Comparison of ENCODE assay signal across 18 cellular contexts in the genomic region with DNA sequence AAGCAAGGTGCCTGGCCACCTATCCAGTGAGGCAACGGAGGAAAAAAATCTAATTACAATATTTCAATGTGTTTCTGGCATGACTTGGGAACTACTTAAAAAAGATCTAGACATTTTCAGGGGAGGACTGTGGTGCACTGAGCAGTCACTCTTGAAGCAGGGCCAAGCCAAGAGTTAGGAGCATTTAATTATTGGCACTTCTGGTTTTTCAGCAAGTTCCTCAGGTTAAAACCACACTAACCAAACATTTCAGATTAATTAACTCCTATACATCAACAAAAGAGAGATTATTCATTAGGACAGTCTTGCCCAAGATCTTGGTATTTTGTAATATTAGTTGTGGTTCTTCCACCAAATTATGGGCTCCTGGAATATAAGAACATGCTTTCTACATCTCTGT. TPM values are rescaled to one million over a fixed set of nuclear protein-coding genes. Genes with fewer than 3 reads are reported as not detected.
DNase-seq lines count a peak whose midpoint lies in the region; ATAC-seq, FAIRE-seq and TF ChIP-seq lines count a peak whose summit lies in the region.
"Had no signal": no experiment of that assay in that cellular context is flagged by ENCODE, and none has a peak within 500 bp of the region (broad histone marks: within the 10 kb centered on the region; RNA-seq: fewer than 3 reads in every experiment).

No MANE protein-coding gene starts in this region.

- no peaks in the 10 kb centered on the region for H3K79me2 ChIP-seq in endothelial cell of umbilical vein (ENCODE audit: control insufficient read depth, insufficient read depth, low read length)

- H3K27me3 ChIP-seq in RWPE2 (ENCODE audit: insufficient read depth, poor library complexity, severe bottlenecking): no peaks in the 10 kb centered on the region
- no peaks in the 10 kb centered on the region for H3K27me3 ChIP-seq in endothelial cell of umbilical vein (ENCODE audit: control insufficient read depth in 2 of 2, insufficient read depth in 2 of 2, low read length in 2 of 2)
- H3K27me3 ChIP-seq in pancreas: no peaks in the 10 kb centered on the region
- H3K27me3 ChIP-seq in vagina: no peaks in the 10 kb centered on the region
- H3K27me3 ChIP-seq: brain microvascular endothelial cell, esophagus muscularis mucosa had no signal

- CTCF ChIA-PET in endothelial cell of umbilical vein (lab: Charles Lee): interaction anchor here (1.0 to 1.1 kb wide), 2 partner anchors 12 to 87 kb away, joined by 3 to 4 read pairs; no protein-coding TSS in a partner anchor

- DNase-seq in AG10803 (ENCODE audit: low read depth) (peak; percentile 41), RWPE2 (ENCODE audit: low spot score) (no peak), endothelial cell of umbilical vein (ENCODE audit: low read depth, low spot score) (no peak), pancreas (no peak), kidney glomerular epithelial cell (lab: John Stamatoyannopoulos, UW) (no peak), vagina (ENCODE audit: extremely low spot score in 2 of 2) (no peak), SHP77 treated with DMSO at 0.1 percent for 48 hours (lab: John Stamatoyannopoulos, UW) (no peak)
- DNase-seq: activated gamma-delta T cell; brain microvascular endothelial cell; GDM1; Karpas-422; naive thymus-derived CD4-positive, alpha-beta T cell; NCI-H2171 treated with DMSO at 0.1 percent for 48 hours; SHP77 had no signal

- peak overlapping the region; percentile 78 for H3K4me2 ChIP-seq in endothelial cell of umbilical vein (ENCODE audit: insufficient read depth, low read length)
- H3K4me2 ChIP-seq: GM23338 had no signal

- no peaks in the 10 kb centered on the region for H3K9me3 ChIP-seq in RWPE2 (ENCODE audit: severe bottlenecking)
- H3K9me3 ChIP-seq in endothelial cell of umbilical vein (replicated peaks; ENCODE audit: control insufficient read depth, insufficient read depth, low read length): no peaks in the 10 kb centered on the region
- H3K9me3 ChIP-seq in pancreas: no peaks in the 10 kb centered on the region
- no peaks in the 10 kb centered on the region for H3K9me3 ChIP-seq in vagina
- H3K9me3 ChIP-seq: esophagus muscularis mucosa, prostate gland had no signal

- FAIRE-seq in endothelial cell of umbilical vein (lab: Jason Lieb, UNC) (no peak), pancreas (lab: Jason Lieb, UNC) (no peak)

- H4K20me1 ChIP-seq in endothelial cell of umbilical vein (replicated peaks; ENCODE audit: control insufficient read depth, extremely low read depth, insufficient read depth, low read length): no peaks in the 10 kb centered on the region

- H3K9ac ChIP-seq in endothelial cell of umbilical vein (replicated peaks; ENCODE audit: extremely low read depth, insufficient read depth, low read length): peak overlapping the region; percentile 36

- no peak overlapping the region for H2AFZ ChIP-seq in endothelial cell of umbilical vein (ENCODE audit: low read depth, low read length)
- H2AFZ ChIP-seq: GM23338 had no signal

- POLR2A ChIA-PET in endothelial cell of umbilical vein (lab: Charles Lee): no interaction called here

- BruUV-seq in endothelial cell of umbilical vein (replicated peaks; lab: Mats Ljungman, UMichigan): no TSS peak

- WGBS in pancreas, 2 donors: 10 to 24% methylated on average over 1 of the region's 1 CpG

- TF ChIP-seq CTCF in AG10803 (conservative IDR thresholded peaks at IDR 0.05; ENCODE audit: low read length) (no peak), RWPE2 (IDR thresholded peaks at IDR 0.05; ENCODE audit: poor library complexity, severe bottlenecking) (no peak), endothelial cell of umbilical vein (IDR thresholded peaks at IDR 0.05; ENCODE audit: extremely low read depth in 1 of 2, insufficient read depth in 1 of 2, low read depth in 1 of 2, low read length in 2 of 2) (no peak), pancreas (IDR thresholded peaks at IDR 0.05) (no peak), vagina (IDR thresholded peaks at IDR 0.05) (no peak)

- H3K27ac ChIP-seq in RWPE2 (ENCODE audit: poor library complexity, severe bottlenecking) (peak overlapping the region; percentile 44), endothelial cell of umbilical vein (ENCODE audit: insufficient read depth, low read depth, low read length) (peak overlapping the region; percentile 50), pancreas (peak overlapping the region in 3 of 4 donors; percentile 16 to 38 (median 31)), vagina (no peak overlapping the region)
- H3K27ac ChIP-seq: brain microvascular endothelial cell, esophagus muscularis mucosa, prostate gland had no signal

- no peak overlapping the region for H3K4me3 ChIP-seq in AG10803 (ENCODE audit: low read length)
- H3K4me3 ChIP-seq in RWPE2 (ENCODE audit: severe bottlenecking): no peak overlapping the region
- H3K4me3 ChIP-seq in endothelial cell of umbilical vein (replicated peaks in 1 of 3; ENCODE audit: insufficient read depth in 1 of 3, low read depth in 1 of 3, low read length in 3 of 3): peak overlapping the region in 1 of 3 experiments; percentile 23
- H3K4me3 ChIP-seq in pancreas: no peak overlapping the region
- H3K4me3 ChIP-seq in vagina: no peak overlapping the region
- H3K4me3 ChIP-seq: esophagus muscularis mucosa, GM23338, prostate gland had no signal

- no peaks in the 10 kb centered on the region for H3K9me1 ChIP-seq in endothelial cell of umbilical vein (replicated peaks; ENCODE audit: control insufficient read depth, extremely low read depth, insufficient read depth, low read length)

- no peak for ATAC-seq in RWPE2 (ENCODE audit: low read depth)
- ATAC-seq in pancreas: peak in 2 of 4 donors; percentile 20 to 22
- no peak for ATAC-seq in GM18861 (IDR thresholded peaks at IDR 0.05; ENCODE audit: unreplicated experiment)
- ATAC-seq: GM23338; naive thymus-derived CD4-positive, alpha-beta T cell had no signal

- intact Hi-C loops in endothelial cell of umbilical vein (cut with micrococcal nuclease): loop anchor here (1.0 kb wide), 5 partner anchors 11 to 87 kb away; no protein-coding TSS in a partner anchor
- intact Hi-C loops in pancreas (cut with DNase I): no loop called here
- intact Hi-C loops in vagina (cut with DNase I): no loop called here

- H3K4me1 ChIP-seq in RWPE2 (ENCODE audit: insufficient read depth, poor library complexity, severe bottlenecking): peaks cover 19% of the 10 kb centered on the region
- H3K4me1 ChIP-seq in endothelial cell of umbilical vein (ENCODE audit: control insufficient read depth, extremely low read depth, insufficient read depth, low read length): peaks cover 30% of the 10 kb centered on the region
- peaks cover 11 to 29% (median 22%) of the 10 kb centered on the region in 3 donors for H3K4me1 ChIP-seq in pancreas
- peaks cover 18% of the 10 kb centered on the region for H3K4me1 ChIP-seq in vagina
- H3K4me1 ChIP-seq: prostate gland had no signal

- peaks cover 14% of the 10 kb centered on the region for H3K36me3 ChIP-seq in RWPE2 (ENCODE audit: low read depth)
- H3K36me3 ChIP-seq in endothelial cell of umbilical vein (ENCODE audit: control insufficient read depth in 2 of 2, extremely low read depth in 1 of 2, insufficient read depth in 2 of 2, low read length in 2 of 2): no peaks in the 10 kb centered on the region
- no peaks in the 10 kb centered on the region for H3K36me3 ChIP-seq in pancreas
- no peaks in the 10 kb centered on the region for H3K36me3 ChIP-seq in vagina
- H3K36me3 ChIP-seq: brain microvascular endothelial cell, prostate gland had no signal

- dilution Hi-C loops in endothelial cell of umbilical vein (cut with MboI; ENCODE audit: extremely low pct_ligation_motif_present, low sequenced_read_pairs): no loop called here

- TF ChIP-seq POLR2A in endothelial cell of umbilical vein (IDR thresholded peaks at IDR 0.05; ENCODE audit: low read depth, low read length) (no peak), vagina (IDR thresholded peaks at IDR 0.05) (no peak)

TF ChIP-seq in endothelial cell of umbilical vein, 7 proteins besides CTCF, POLR2A, EP300 and RAD21:
- TF ChIP-seq FOS (IDR thresholded peaks at IDR 0.05; ENCODE audit: borderline replicate concordance, insufficient read depth, low read length) (no peak), MYC (IDR thresholded peaks at IDR 0.05; ENCODE audit: low read depth, low read length) (no peak), JUN (IDR thresholded peaks at IDR 0.05; ENCODE audit: borderline replicate concordance, insufficient read depth, insufficient read length, low read depth) (no peak), EZH2 (IDR thresholded peaks at IDR 0.05; ENCODE audit: borderline replicate concordance, low read depth, low read length, severe bottlenecking) (no peak), GATA2 (IDR thresholded peaks at IDR 0.05; ENCODE audit: insufficient read depth, insufficient read length, low read depth, low read length) (no peak), POLR2AphosphoS5 (IDR thresholded peaks at IDR 0.05; ENCODE audit: insufficient read depth, low read depth, low read length) (no peak)
- TF ChIP-seq, protein P1, sequence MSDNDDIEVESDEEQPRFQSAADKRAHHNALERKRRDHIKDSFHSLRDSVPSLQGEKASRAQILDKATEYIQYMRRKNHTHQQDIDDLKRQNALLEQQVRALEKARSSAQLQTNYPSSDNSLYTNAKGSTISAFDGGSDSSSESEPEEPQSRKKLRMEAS (IDR thresholded peaks at IDR 0.05; ENCODE audit: insufficient read depth, insufficient read length): no peak

RNA-seq across cellular contexts. Expression of gene PRKAB1, which starts 25.6 kb away (rescaled TPM):
- total RNA-seq in endothelial cell of umbilical vein: 21.9 and 23.1 TPM in 2 replicates
- polyA plus RNA-seq in endothelial cell of umbilical vein: 25.9 and 27.0 TPM in 2 replicates
- polyA plus RNA-seq in endothelial cell of umbilical vein (2011; cell fraction: cytosol; rRNA removed): 19.1 and 21.3 TPM in 2 replicates
- 37.7 and 39.3 TPM in 2 replicates for polyA plus RNA-seq in endothelial cell of umbilical vein (2011; cell fraction: nucleus; rRNA removed)
- polyA plus RNA-seq in endothelial cell of umbilical vein (2012): 15.6 and 16.2 TPM in 2 replicates
- 20.9 and 21.7 TPM in 2 replicates for polyA minus RNA-seq in endothelial cell of umbilical vein
- 26.5 TPM for polyA minus RNA-seq in endothelial cell of umbilical vein (2011; cell fraction: cytosol; rRNA and poly(A)+ RNA removed)
- 15.9 and 16.1 TPM in 2 replicates for polyA minus RNA-seq in endothelial cell of umbilical vein (2011; cell fraction: nucleus; rRNA and poly(A)+ RNA removed)
- 10 to 100 TPM; 12.4 to 23.7 (median 18.6) TPM for total RNA-seq in pancreas
- polyA plus RNA-seq in pancreas: 10 to 100 TPM; 20.6 to 38.2 TPM
- 68.3 TPM for total RNA-seq in vagina
